17 cellular contexts compared by ENCODE assay signal in the genomic region with DNA sequence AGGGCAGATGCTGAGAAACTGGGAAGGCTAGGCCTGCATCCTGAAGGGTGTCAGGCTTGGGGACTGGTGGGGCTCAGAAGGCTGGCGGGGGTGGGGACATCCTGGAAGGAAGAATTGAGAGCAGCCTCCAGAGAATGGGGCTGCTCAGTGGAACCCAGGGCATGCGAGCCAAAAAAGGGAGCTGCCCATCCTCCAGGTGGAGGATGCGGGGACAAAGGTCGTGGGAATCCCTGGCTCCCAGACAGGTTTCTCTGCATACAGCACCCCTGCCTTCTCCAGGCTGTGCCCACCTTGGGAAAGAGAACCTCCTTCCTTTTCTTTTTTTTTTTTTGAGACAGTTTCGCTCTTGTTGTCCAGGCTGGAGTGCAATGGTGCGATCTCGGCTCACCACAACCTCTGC. TPM values are rescaled to one million over a fixed set of nuclear protein-coding genes. Genes with fewer than 3 reads are reported as not detected.
DNase-seq lines count a peak whose midpoint lies in the region; ATAC-seq, FAIRE-seq and TF ChIP-seq lines count a peak whose summit lies in the region.
"Had no signal": no experiment of that assay in that cellular context is flagged by ENCODE, and none has a peak within 500 bp of the region (broad histone marks: within the 10 kb centered on the region; RNA-seq: fewer than 3 reads in every experiment).

No MANE protein-coding gene starts in this region.

- WGBS in liver, result 79% methylated on average over 7 of the region's 7 CpGs
- WGBS in HepG2 (ENCODE audit: low lambda C conversion rate), result 89% methylated on average over 6 of the region's 7 CpGs

- no peak overlapping the region for H2AFZ ChIP-seq in HepG2 (ENCODE audit: low read length)

- H3K79me2 ChIP-seq in HepG2 (ENCODE audit: insufficient read depth, low read length), result peaks cover 45% of the 10 kb centered on the region

- no peak for FAIRE-seq in HepG2 (lab: Jason Lieb, UNC)
- FAIRE-seq: A204.1, G401.6, H1 had no signal

- no peak overlapping the region for H3K27ac ChIP-seq in liver (ENCODE audit: low read depth in 1 of 2, low read length in 2 of 2)
- no peak overlapping the region for H3K27ac ChIP-seq in HepG2 (ENCODE audit: extremely low read length, insufficient read depth, low read length)

- H3K9me3 ChIP-seq in liver (ENCODE audit: control insufficient read depth in 4 of 4, low read length in 3 of 4) (no peaks in the 10 kb centered on the region), HepG2 (ENCODE audit: low read length) (no peaks in the 10 kb centered on the region)
- H3K9me3 ChIP-seq: Caco-2, HAP-1 had no signal

- H3K27ac Mint-ChIP-seq in central memory CD8-positive, alpha-beta T cell (ENCODE audit: low read depth), result peak overlapping the region; percentile 4
- no peak overlapping the region for H3K27ac Mint-ChIP-seq in endothelial cell (ENCODE audit: unreplicated experiment)
- peak overlapping the region; percentile 49 for H3K27ac Mint-ChIP-seq in stimulated activated effector memory CD8-positive, alpha-beta T cell treated with anti-CD3 and anti-CD28 coated beads, Interleukin-12 subunit alpha, Interleukin-12 subunit beta, amount 100 ng/mL, for 72 hours

- H3K27me3 Mint-ChIP-seq in central memory CD8-positive, alpha-beta T cell, result no peaks in the 10 kb centered on the region
- peaks cover 4% of the 10 kb centered on the region for H3K27me3 Mint-ChIP-seq in endothelial cell (ENCODE audit: unreplicated experiment)
- H3K27me3 Mint-ChIP-seq: B cell; CD8-positive, alpha-beta memory T cell had no signal

- no peak overlapping the region for H3K4me3 Mint-ChIP-seq in central memory CD8-positive, alpha-beta T cell
- peak overlapping the region; percentile 44 for H3K4me3 Mint-ChIP-seq in endothelial cell (ENCODE audit: unreplicated experiment)
- no peak overlapping the region for H3K4me3 Mint-ChIP-seq in stimulated activated effector memory CD8-positive, alpha-beta T cell treated with anti-CD3 and anti-CD28 coated beads, Interleukin-12 subunit alpha, Interleukin-12 subunit beta, amount 100 ng/mL, for 72 hours
- H3K4me3 Mint-ChIP-seq: B cell; CD8-positive, alpha-beta memory T cell had no signal

- peaks cover 2% of the 10 kb centered on the region for H3K36me3 Mint-ChIP-seq in central memory CD8-positive, alpha-beta T cell (ENCODE audit: insufficient read depth)
- H3K36me3 Mint-ChIP-seq in endothelial cell (ENCODE audit: low read depth, unreplicated experiment), result no peaks in the 10 kb centered on the region
- no peaks in the 10 kb centered on the region for H3K36me3 Mint-ChIP-seq in stimulated activated effector memory CD8-positive, alpha-beta T cell treated with anti-CD3 and anti-CD28 coated beads, Interleukin-12 subunit alpha, Interleukin-12 subunit beta, amount 100 ng/mL, for 72 hours

- DNase-seq in HepG2 (ENCODE audit: low spot score) (no peak), endothelial cell (ENCODE audit: low spot score) (no peak), NCI-H1048 (lab: John Stamatoyannopoulos, UW) (no peak), DMS79 treated with DMSO at 0.1 percent for 48 hours (lab: John Stamatoyannopoulos, UW) (no peak), NCI-H1092 (lab: John Stamatoyannopoulos, UW) (no peak)
- no peak for DNase-seq in central memory CD8-positive, alpha-beta T cell (ENCODE audit: low spot score in 2 of 2)
- no peak for DNase-seq in stimulated activated effector memory CD8-positive, alpha-beta T cell treated with anti-CD3 and anti-CD28 coated beads, Interleukin-12 subunit alpha, Interleukin-12 subunit beta, amount 100 ng/mL, for 72 hours (ENCODE audit: low spot score in 2 of 2)
- DNase-seq: Caco-2; CD8-positive, alpha-beta memory T cell; DMS 273 treated with DMSO at 0.1 percent for 48 hours; EL had no signal

- POLR2A ChIA-PET in HepG2 (lab: Yijun Ruan, JAX), result no interaction called here

- H3K4me2 ChIP-seq in HepG2 (ENCODE audit: low read depth, low read length), result no peak overlapping the region

- no peak for TF ChIP-seq EP300 in HepG2 (IDR thresholded peaks at IDR 0.05; ENCODE audit: low read depth in 2 of 2, low read length in 2 of 2)
- no peak for TF ChIP-seq EP300 in HepG2 (CRISPR knock-in tag; IDR thresholded peaks at IDR 0.05; ENCODE audit: borderline replicate concordance)

- no peaks in the 10 kb centered on the region for H3K9me3 Mint-ChIP-seq in central memory CD8-positive, alpha-beta T cell
- no peaks in the 10 kb centered on the region for H3K9me3 Mint-ChIP-seq in endothelial cell (ENCODE audit: unreplicated experiment)
- H3K9me3 Mint-ChIP-seq in stimulated activated effector memory CD8-positive, alpha-beta T cell treated with anti-CD3 and anti-CD28 coated beads, Interleukin-12 subunit alpha, Interleukin-12 subunit beta, amount 100 ng/mL, for 72 hours, result no peaks in the 10 kb centered on the region
- H3K9me3 Mint-ChIP-seq: CD8-positive, alpha-beta memory T cell had no signal

- peaks cover 11 to 30% (median 26%) of the 10 kb centered on the region in 4 donors for H3K4me1 ChIP-seq in liver (ENCODE audit: control insufficient read depth in 4 of 4, insufficient read depth in 4 of 4, low read length in 3 of 4)
- 0 out of 2 replicates have a peak, but pooled peaks cover under 1% of the 10 kb centered on the region for H3K4me1 ChIP-seq in HepG2 (ENCODE audit: insufficient read depth, low read length)
- H3K4me1 ChIP-seq: Caco-2 had no signal

- H3K9ac ChIP-seq in liver (ENCODE audit: low read depth in 1 of 2, low read length in 2 of 2) (no peak overlapping the region), HepG2 (ENCODE audit: insufficient read depth, low read depth, low read length) (no peak overlapping the region)

- in situ Hi-C loops in HepG2 (cut with HindIII; ENCODE audit: extremely low pct_ligation_motif_present, low pct_unique_long_range_greater_than_20kb), result no loop called here

- H3K4me3 ChIP-seq in liver (ENCODE audit: low read depth in 1 of 3, low read length in 3 of 3), result no peak overlapping the region
- H3K4me3 ChIP-seq in HepG2 (replicated peaks in 1 of 3; ENCODE audit: insufficient read depth in 1 of 3, low read depth in 2 of 3, low read length in 3 of 3), result no peak overlapping the region
- H3K4me3 ChIP-seq: HAP-1 had no signal

- CTCF ChIA-PET in HepG2 (lab: Yijun Ruan, JAX; ENCODE audit: low intra/inter-chr PET ratio, low total read pairs), result no interaction called here

- intact Hi-C loops in HepG2 (cut with micrococcal nuclease; ENCODE audit: unreplicated experiment), result no loop called here

- peaks cover 0 to 4% (median 0%) of the 10 kb centered on the region in 4 donors for H3K36me3 ChIP-seq in liver (ENCODE audit: control insufficient read depth in 4 of 4, insufficient read depth in 3 of 4, low read depth in 1 of 4, low read length in 3 of 4)
- peaks cover 25 to 47% of the 10 kb centered on the region in 2 experiments for H3K36me3 ChIP-seq in HepG2 (replicated peaks in 1 of 2; ENCODE audit: control insufficient read depth in 1 of 2, insufficient read depth in 2 of 2, low read length in 2 of 2)
- H3K36me3 ChIP-seq: HAP-1 had no signal

- H4K20me1 ChIP-seq in HepG2 (ENCODE audit: insufficient read depth, low read length), result peaks cover 12% of the 10 kb centered on the region

- H3K27me3 ChIP-seq in liver (ENCODE audit: control insufficient read depth in 4 of 4, insufficient read depth in 4 of 4, low read length in 3 of 4) (no peaks in the 10 kb centered on the region), HepG2 (ENCODE audit: control insufficient read depth in 1 of 2, insufficient read depth in 2 of 2, low read length in 2 of 2) (no peaks in the 10 kb centered on the region)

- TF ChIP-seq CTCF in liver (IDR thresholded peaks at IDR 0.05; ENCODE audit: low read depth, low read length, missing input control) (no peak), HepG2 (CRISPR knock-in tag; IDR thresholded peaks at IDR 0.05) (no peak), endothelial cell (IDR thresholded peaks at IDR 0.05; ENCODE audit: unreplicated experiment) (no peak)

- no peak for TF ChIP-seq POLR2A in HepG2 (IDR thresholded peaks at IDR 0.05; ENCODE audit: insufficient read depth in 1 of 2, low read depth in 2 of 2, low read length in 2 of 2)

- H3K4me1 Mint-ChIP-seq in central memory CD8-positive, alpha-beta T cell, result peaks cover 42% of the 10 kb centered on the region
- H3K4me1 Mint-ChIP-seq in endothelial cell (ENCODE audit: unreplicated experiment), result peaks cover 28% of the 10 kb centered on the region
- H3K4me1 Mint-ChIP-seq in stimulated activated effector memory CD8-positive, alpha-beta T cell treated with anti-CD3 and anti-CD28 coated beads, Interleukin-12 subunit alpha, Interleukin-12 subunit beta, amount 100 ng/mL, for 72 hours, result peaks cover 47% of the 10 kb centered on the region

- no TSS peak for BruUV-seq in HepG2 (replicated peaks; lab: Mats Ljungman, UMichigan)

- TF ChIP-seq RAD21 in liver (IDR thresholded peaks at IDR 0.05) (peak in 1 of 2 donors; percentile 23), HepG2 (CRISPR knock-in tag; IDR thresholded peaks at IDR 0.05) (no peak)

- no peak for ATAC-seq in HepG2
- no peak for ATAC-seq in central memory CD8-positive, alpha-beta T cell (replicated peaks; ENCODE audit: extremely low read depth, poor library complexity, severe bottlenecking)
- ATAC-seq in stimulated activated effector memory CD8-positive, alpha-beta T cell treated with anti-CD3 and anti-CD28 coated beads, Interleukin-12 subunit alpha, Interleukin-12 subunit beta, amount 100 ng/mL, for 72 hours, result no peak

RNA-seq across cellular contexts. Expression of a gene that starts 40.9 kb away (rescaled TPM):
- 10 to 100 TPM; 19.5 to 55.1 TPM for total RNA-seq in liver
- polyA plus RNA-seq in liver, result 10 to 100 TPM; 18.2 to 35.6 TPM
- total RNA-seq in HepG2 (2016; rRNA removed; fragmentation: Illumina TruSeq; extraction: Trizol), result 41.7 and 66.7 TPM in 2 replicates
- 9.5 and 13.8 TPM in 2 replicates for total RNA-seq in HepG2 (2016; cell fraction: cytosol; rRNA removed; fragmentation: Illumina TruSeq; extraction: Trizol; ENCODE audit: low read depth)
- 41.6 and 68.2 TPM in 2 replicates for total RNA-seq in HepG2 (2016; cell fraction: insoluble cytoplasmic fraction; rRNA removed; fragmentation: Illumina TruSeq; extraction: Trizol)
- total RNA-seq in HepG2 (2016; cell fraction: membrane; rRNA removed; fragmentation: Illumina TruSeq; extraction: Trizol), result 19.0 and 21.9 TPM in 2 replicates
- total RNA-seq in HepG2 (2016; cell fraction: nucleus; rRNA removed; fragmentation: Illumina TruSeq; extraction: Trizol), result 26.8 and 27.4 TPM in 2 replicates
- polyA plus RNA-seq in HepG2 (2011; rRNA removed), result 51.0 and 61.6 TPM in 2 replicates
- 42.3 and 50.3 TPM in 2 replicates for polyA plus RNA-seq in HepG2 (2011; cell fraction: cytosol; rRNA removed)
- polyA plus RNA-seq in HepG2 (2011; cell fraction: nucleus; rRNA removed), result 41.8 and 43.9 TPM in 2 replicates
- polyA plus RNA-seq in HepG2 (2012), result 40.6 and 42.9 TPM in 2 replicates
- polyA plus RNA-seq in HepG2 (2016; cell fraction: cytosol; fragmentation: Illumina TruSeq; extraction: Trizol; ENCODE audit: low read depth), result 3.0 and 3.1 TPM in 2 replicates
- 50.7 and 53.6 TPM in 2 replicates for polyA plus RNA-seq in HepG2 (2016; cell fraction: insoluble cytoplasmic fraction; fragmentation: Illumina TruSeq; extraction: Trizol; ENCODE audit: low read depth)
- 7.0 and 7.1 TPM in 2 replicates for polyA plus RNA-seq in HepG2 (2016; cell fraction: membrane; fragmentation: Illumina TruSeq; extraction: Trizol; ENCODE audit: low read depth)
- 40.6 and 48.9 TPM in 2 replicates for polyA plus RNA-seq in HepG2 (2016; cell fraction: nucleus; fragmentation: Illumina TruSeq; extraction: Trizol; ENCODE audit: insufficient read depth, low read depth)
- polyA minus RNA-seq in HepG2 (2011; rRNA and poly(A)+ RNA removed; ENCODE audit: low replicate concordance), result 16.2 and 65.9 TPM in 2 replicates
- 38.9 and 45.0 TPM in 2 replicates for polyA minus RNA-seq in HepG2 (2011; cell fraction: cytosol; rRNA and poly(A)+ RNA removed)
- 43.4 and 53.0 TPM in 2 replicates for polyA minus RNA-seq in HepG2 (2011; cell fraction: nucleus; rRNA and poly(A)+ RNA removed)
- total RNA-seq in endothelial cell (ENCODE audit: unreplicated experiment), result 29.8 TPM
